ENCODE assay signal across 1 cellular context in genomic region chr16:26697826-26698225, GRCh38.
TF ChIP-seq lines count a peak whose summit lies in the region.

No MANE protein-coding gene starts in this region.

TF ChIP-seq in GM23338, 12 proteins besides CTCF, POLR2A, EP300 and RAD21 (continued from another document):
- no peak for TF ChIP-seq JUNB (IDR thresholded peaks at IDR 0.05; ENCODE audit: unreplicated experiment)
- TF ChIP-seq CREB1 (CRISPR knock-in tag; IDR thresholded peaks at IDR 0.05; ENCODE audit: low read depth): no peak
- no peak for TF ChIP-seq EZH2 (IDR thresholded peaks at IDR 0.05; ENCODE audit: low read depth, unreplicated experiment)
- no peak for TF ChIP-seq EZH2phosphoT487 (IDR thresholded peaks at IDR 0.05; ENCODE audit: unreplicated experiment)
- TF ChIP-seq POLR2AphosphoS5 (IDR thresholded peaks at IDR 0.05; ENCODE audit: low read depth): no peak
